1 cellular context compared by ENCODE assay signal in the genomic region with DNA sequence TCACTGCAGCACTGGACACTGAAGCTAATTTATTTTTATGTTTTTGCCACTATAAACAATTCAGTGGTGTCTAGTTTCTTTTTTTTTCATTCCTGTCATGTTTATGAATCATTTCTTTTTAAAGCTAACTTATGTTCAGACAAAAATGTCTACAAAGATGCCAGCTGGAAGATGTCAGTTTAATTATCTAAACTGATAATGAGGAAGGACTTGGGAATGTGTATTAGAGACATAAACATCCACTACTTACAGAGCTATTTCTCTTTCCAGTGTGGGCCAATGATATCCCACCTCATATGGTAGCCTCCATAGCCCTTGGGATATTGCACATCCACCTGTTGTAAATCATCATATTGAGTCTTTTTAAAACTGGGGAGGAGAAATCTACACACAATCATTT.
TF ChIP-seq lines count a peak whose summit lies in the region.

No MANE protein-coding gene starts in this region.

TF ChIP-seq in SK-N-SH, 30 proteins besides CTCF, POLR2A, EP300 and RAD21 (continued from another document):
- TF ChIP-seq, protein P1, sequence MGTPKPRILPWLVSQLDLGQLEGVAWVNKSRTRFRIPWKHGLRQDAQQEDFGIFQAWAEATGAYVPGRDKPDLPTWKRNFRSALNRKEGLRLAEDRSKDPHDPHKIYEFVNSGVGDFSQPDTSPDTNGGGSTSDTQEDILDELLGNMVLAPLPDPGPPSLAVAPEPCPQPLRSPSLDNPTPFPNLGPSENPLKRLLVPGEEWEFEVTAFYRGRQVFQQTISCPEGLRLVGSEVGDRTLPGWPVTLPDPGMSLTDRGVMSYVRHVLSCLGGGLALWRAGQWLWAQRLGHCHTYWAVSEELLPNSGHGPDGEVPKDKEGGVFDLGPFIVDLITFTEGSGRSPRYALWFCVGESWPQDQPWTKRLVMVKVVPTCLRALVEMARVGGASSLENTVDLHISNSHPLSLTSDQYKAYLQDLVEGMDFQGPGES (IDR thresholded peaks at IDR 0.05; ENCODE audit: low read depth, low read length) = no peak
- TF ChIP-seq, protein P2, sequence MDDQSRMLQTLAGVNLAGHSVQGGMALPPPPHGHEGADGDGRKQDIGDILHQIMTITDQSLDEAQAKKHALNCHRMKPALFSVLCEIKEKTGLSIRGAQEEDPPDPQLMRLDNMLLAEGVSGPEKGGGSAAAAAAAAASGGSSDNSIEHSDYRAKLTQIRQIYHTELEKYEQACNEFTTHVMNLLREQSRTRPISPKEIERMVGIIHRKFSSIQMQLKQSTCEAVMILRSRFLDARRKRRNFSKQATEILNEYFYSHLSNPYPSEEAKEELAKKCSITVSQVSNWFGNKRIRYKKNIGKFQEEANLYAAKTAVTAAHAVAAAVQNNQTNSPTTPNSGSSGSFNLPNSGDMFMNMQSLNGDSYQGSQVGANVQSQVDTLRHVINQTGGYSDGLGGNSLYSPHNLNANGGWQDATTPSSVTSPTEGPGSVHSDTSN (IDR thresholded peaks at IDR 0.05) = peak; percentile 73
